Comparison of ENCODE assay signal across 14 cellular contexts in genomic region chr6:108675226-108676160, GRCh38.
A peak's percentile ranks its signal among the peaks of the same experiment; 100 is the strongest.
DNase-seq lines count a peak whose midpoint lies in the region; ATAC-seq and TF ChIP-seq lines count a peak whose summit lies in the region.
"Had no signal": no experiment of that assay in that cellular context is flagged by ENCODE, and none has a peak within 500 bp of the region (broad histone marks: within the 10 kb centered on the region; RNA-seq: fewer than 3 reads in every experiment).

No MANE protein-coding gene starts in this region.

- peaks cover 0 to 72% (median 71%) of the 10 kb centered on the region in 4 donors for H3K4me1 ChIP-seq in sigmoid colon

- H3K4me3 ChIP-seq in fibroblast of the aortic adventitia (ENCODE audit: low read depth, low read length) = no peak overlapping the region
- no peak overlapping the region for H3K4me3 ChIP-seq in sigmoid colon

- ATAC-seq in HG02759 (IDR thresholded peaks at IDR 0.05; ENCODE audit: unreplicated experiment) (no peak), GM18520 (IDR thresholded peaks at IDR 0.05; ENCODE audit: unreplicated experiment) (no peak)
- ATAC-seq: foreskin keratinocyte had no signal

- no peaks in the 10 kb centered on the region for H3K9me3 ChIP-seq in sigmoid colon

- TF ChIP-seq POLR2A in sigmoid colon (IDR thresholded peaks at IDR 0.05) = no peak

- no peaks in the 10 kb centered on the region for H3K27me3 ChIP-seq in sigmoid colon
- H3K27me3 ChIP-seq: foreskin keratinocyte had no signal

- intact Hi-C loops in sigmoid colon (cut with DNase I) = no loop called here

- WGBS in sigmoid colon, 2 donors = 72 to 85% methylated on average over 2 of the region's 2 CpGs

- DNase-seq in NCI-H69 (lab: John Stamatoyannopoulos, UW) (peak; percentile 34), fibroblast of the aortic adventitia (ENCODE audit: low read depth) (peak; percentile 34), sigmoid colon (no peak), SW480 (ENCODE audit: low spot score) (no peak), CD1c-positive myeloid dendritic cell (ENCODE audit: extremely low spot score) (no peak)
- DNase-seq: activated CD4-positive, alpha-beta T cell treated with anti-CD3 and anti-CD28 coated beads, Interleukin-2, amount 10 ng/mL, durations not matched to agents 7 days and 5 days; activated naive CD8-positive, alpha-beta T cell treated with anti-CD3 and anti-CD28 coated beads for 36 hours; activated T-cell treated with anti-CD3 and anti-CD28 coated beads, Interleukin-2, amount 50 U/mL, for 1 hour; foreskin keratinocyte; NCI-H1092 treated with DMSO at 0.1 percent for 48 hours; occipital lobe had no signal

- H3K27ac ChIP-seq in C4-2B = peak overlapping the region; percentile 35; the same call in 1 of the 2 replicates
- H3K27ac ChIP-seq in sigmoid colon = peak overlapping the region in 3 of 4 donors; percentile 11 to 38 (median 32)
- H3K27ac ChIP-seq: foreskin keratinocyte had no signal

- TF ChIP-seq EP300 in sigmoid colon (IDR thresholded peaks at IDR 0.05) = no peak

- peaks cover 0 to 12% (median 0%) of the 10 kb centered on the region in 4 donors for H3K36me3 ChIP-seq in sigmoid colon

- no peak for TF ChIP-seq CTCF in C4-2B (conservative IDR thresholded peaks at IDR 0.05)
- TF ChIP-seq CTCF in fibroblast of the aortic adventitia (IDR thresholded peaks at IDR 0.05; ENCODE audit: insufficient read depth, low read length) = no peak
- no peak for TF ChIP-seq CTCF in sigmoid colon (IDR thresholded peaks at IDR 0.05)

Comparison
In these comparisons a context has a peak if more than half of its experiments do, and no peak if none do; other contexts are left out.
1. DNase-seq: peak in NCI-H69 (single experiment) and fibroblast of the aortic adventitia (single experiment); none in sigmoid colon (single experiment), SW480 (single experiment) and CD1c-positive myeloid dendritic cell (single experiment).